In the genomic region with DNA sequence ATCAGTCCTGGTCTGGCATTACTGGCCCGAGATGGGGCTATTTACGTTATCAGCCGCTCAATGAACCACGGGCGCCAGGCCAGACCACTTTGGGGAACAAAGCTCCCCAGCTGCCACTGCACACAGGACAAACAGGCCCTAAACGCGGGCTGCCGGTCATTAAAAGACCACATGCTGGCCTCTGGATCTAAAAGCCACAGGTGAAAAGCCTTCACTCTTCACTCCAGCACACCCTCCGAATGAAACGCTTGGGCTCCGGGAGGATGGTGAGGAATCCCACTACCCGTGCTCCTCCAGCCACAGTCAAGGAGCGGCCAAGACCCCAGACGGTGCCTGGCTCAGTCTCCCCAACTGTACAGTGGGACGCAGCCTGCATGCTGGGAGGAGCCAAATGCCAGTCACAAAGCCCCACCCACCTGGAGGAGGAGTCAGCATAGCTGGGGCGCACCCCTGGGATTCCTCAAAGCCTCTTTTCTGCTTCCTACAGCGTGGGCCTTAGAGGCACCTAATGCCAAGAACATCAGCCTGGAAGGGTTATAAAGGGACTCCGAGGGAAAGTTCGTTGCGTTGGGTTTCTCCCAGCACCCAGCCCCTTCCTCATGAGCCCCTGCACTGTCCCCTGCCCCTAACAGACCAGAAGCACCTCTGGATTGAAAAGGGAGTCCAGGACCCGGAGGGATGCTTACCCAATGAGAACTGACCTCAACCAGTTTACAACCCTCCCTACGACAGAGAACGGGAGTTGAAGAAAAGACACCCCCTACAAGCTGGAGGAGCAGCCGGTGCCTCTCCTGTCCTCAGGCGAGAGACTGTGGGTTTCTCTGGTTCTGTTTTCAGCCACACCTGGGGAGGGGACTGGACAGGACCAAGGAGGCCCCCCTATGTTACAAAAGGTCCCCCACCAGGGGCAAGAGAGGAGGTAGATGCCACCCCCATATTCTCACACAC, we compare ENCODE assay signal across 8 cellular contexts. TPM values are rescaled to one million over a fixed set of nuclear protein-coding genes. Genes with fewer than 3 reads are reported as not detected.
DNase-seq lines count a peak whose midpoint lies in the region; ATAC-seq and TF ChIP-seq lines count a peak whose summit lies in the region.

No MANE protein-coding gene starts in this region.

- H3K9me3 ChIP-seq in NT2/D1 (ENCODE audit: insufficient read depth, low read length), result no peaks in the 10 kb centered on the region
- no peaks in the 10 kb centered on the region for H3K9me3 ChIP-seq in osteoblast (ENCODE audit: low read depth, low read length)

- H3K36me3 ChIP-seq in NT2/D1 (ENCODE audit: insufficient read depth, insufficient read length, low read length), result peaks cover 54% of the 10 kb centered on the region
- peaks cover 7% of the 10 kb centered on the region for H3K36me3 ChIP-seq in osteoblast (ENCODE audit: insufficient read depth, low read length)

- no peak for TF ChIP-seq CTCF in osteoblast (IDR thresholded peaks at IDR 0.05; ENCODE audit: extremely low read depth, low read depth, low read length)

- H3K27me3 ChIP-seq in NT2/D1 (ENCODE audit: insufficient read depth, insufficient read length) (no peaks in the 10 kb centered on the region), osteoblast (ENCODE audit: insufficient read depth, low read length) (no peaks in the 10 kb centered on the region)

- no peak for ATAC-seq in GM19397 (IDR thresholded peaks at IDR 0.05; ENCODE audit: unreplicated experiment)
- ATAC-seq in HG03460 (IDR thresholded peaks at IDR 0.05; ENCODE audit: unreplicated experiment), result no peak

- peak overlapping the region; percentile 82 for H3K9ac ChIP-seq in NT2/D1 (ENCODE audit: insufficient read length, low read depth)

- peak overlapping the region; percentile 2 for H3K4me3 ChIP-seq in NT2/D1 (ENCODE audit: insufficient read length, low read depth)
- peak overlapping the region; percentile 13 for H3K4me3 ChIP-seq in osteoblast (ENCODE audit: insufficient read depth, low read length)

- DNase-seq in EL (peak; percentile 43), NT2/D1 (ENCODE audit: low read depth, low spot score) (no peak), epithelial cell of prostate (ENCODE audit: low read depth, low spot score) (no peak), osteoblast (ENCODE audit: insufficient read length, low spot score, missing footprints) (peak; percentile 98), NCI-H2227 (lab: John Stamatoyannopoulos, UW; ENCODE audit: unreplicated experiment) (no peak)
- no peak for DNase-seq in effector CD4-positive, alpha-beta T cell

- H3K27ac ChIP-seq in epithelial cell of prostate, result peak overlapping the region; percentile 80
- peak overlapping the region; percentile 87 for H3K27ac ChIP-seq in osteoblast (ENCODE audit: low read depth, low read length)

- peak overlapping the region; percentile 77 for H3K4me2 ChIP-seq in osteoblast (ENCODE audit: insufficient read depth, low read length)

- H3K79me2 ChIP-seq in osteoblast (ENCODE audit: insufficient read depth, low read length), result peaks cover 69% of the 10 kb centered on the region

- H2AFZ ChIP-seq in osteoblast (ENCODE audit: low read length), result no peak overlapping the region

- peaks cover 13% of the 10 kb centered on the region for H4K20me1 ChIP-seq in osteoblast (ENCODE audit: insufficient read depth, low read length)

- H3K4me1 ChIP-seq in NT2/D1 (ENCODE audit: insufficient read depth, insufficient read length), result peaks cover 43% of the 10 kb centered on the region
- H3K4me1 ChIP-seq in osteoblast (ENCODE audit: insufficient read depth, low read length), result peaks cover 30% of the 10 kb centered on the region

RNA-seq across cellular contexts. Expression of a gene that starts 4.7 kb away (rescaled TPM):
- total RNA-seq in osteoblast, result 32.6 and 35.9 TPM in 2 replicates

Comparison
In these comparisons a context has a peak if more than half of its experiments do, and no peak if none do; other contexts are left out.
1. DNase-seq: peak in EL (single experiment) and osteoblast (single experiment); none in NT2/D1 (single experiment), epithelial cell of prostate (single experiment), NCI-H2227 (single experiment) and effector CD4-positive, alpha-beta T cell (single experiment).